In the genomic region with DNA sequence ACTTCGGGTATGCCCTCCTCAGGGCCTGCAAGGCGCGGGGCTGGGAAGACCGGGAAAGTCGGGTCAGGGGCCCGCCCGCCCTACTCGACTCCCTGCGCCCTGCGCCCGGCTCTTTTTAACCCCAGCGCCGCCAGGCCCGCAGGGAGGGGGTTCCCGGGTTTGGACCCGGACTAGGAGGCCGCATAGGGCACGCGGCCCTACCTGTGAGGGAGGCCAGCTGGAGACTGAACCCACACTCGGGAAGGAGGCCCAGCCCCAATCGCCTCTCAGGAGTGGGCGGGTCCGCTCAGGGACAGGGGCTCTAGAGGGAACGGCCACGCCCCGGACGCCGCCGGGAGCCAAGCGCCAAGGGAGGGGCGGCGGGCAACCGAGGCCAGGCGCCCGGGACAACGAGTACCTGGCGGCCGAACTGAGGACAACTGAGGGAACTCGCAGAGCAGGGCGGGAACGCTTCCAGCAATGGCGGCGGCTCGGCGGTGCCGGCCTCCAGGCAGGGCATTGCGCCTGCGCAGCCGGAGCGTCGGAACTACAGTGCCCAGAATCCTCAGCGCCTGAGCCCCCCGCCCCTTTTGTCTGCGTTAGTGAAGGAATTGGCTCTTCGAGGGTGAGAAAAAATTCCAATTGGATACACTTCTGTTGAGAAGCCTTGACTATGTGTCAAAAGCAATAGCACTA, we compare ENCODE assay signal across 8 cellular contexts. TPM values are rescaled to one million over a fixed set of nuclear protein-coding genes. Genes with fewer than 3 reads are reported as not detected.
DNase-seq lines count a peak whose midpoint lies in the region; ATAC-seq lines count a peak whose summit lies in the region.

TSS of gene ZNF624 (minus strand) at position 484 of the 675 bp plus-strand sequence.

- H3K79me1 ChIP-seq in mesenchymal stem cell (replicated peaks; ENCODE audit: low read length, poor library complexity, severe bottlenecking): peaks cover 14% of the 10 kb centered on the region

- WGBS in mesenchymal stem cell: under 1% methylated on average over 52 of the region's 55 CpGs

- H2BK12ac ChIP-seq in mesenchymal stem cell (ENCODE audit: low read length in 2 of 2): no peak within 1 kb of the TSS

- H2BK120ac ChIP-seq in mesenchymal stem cell (ENCODE audit: low read depth, low read length): peak within 1 kb of the TSS; percentile 51

- peak within 1 kb of the TSS in 1 of 2 experiments; percentile 94 for H3K14ac ChIP-seq in mesenchymal stem cell (ENCODE audit: low read length in 2 of 2)

- H2BK15ac ChIP-seq in mesenchymal stem cell (ENCODE audit: low read depth, poor library complexity, severe bottlenecking): peak within 1 kb of the TSS; percentile 95

- no peak within 1 kb of the TSS for H3K23ac ChIP-seq in mesenchymal stem cell (ENCODE audit: low read length in 2 of 2)

- H3K27me3 ChIP-seq in endocrine pancreas (ENCODE audit: control insufficient read depth, insufficient read depth, low read length): no peaks in the 10 kb centered on the region
- H3K27me3 ChIP-seq in mesenchymal stem cell (ENCODE audit: control insufficient read depth in 1 of 2, insufficient read depth in 1 of 2, low read length in 2 of 2): peaks cover 0 to 5% of the 10 kb centered on the region in 2 experiments

- peak within 1 kb of the TSS; percentile 92 for H4K8ac ChIP-seq in mesenchymal stem cell (ENCODE audit: low read length)

- peak within 1 kb of the TSS; percentile 96 for H2AFZ ChIP-seq in mesenchymal stem cell (ENCODE audit: low read depth, low read length)

- H2AK5ac ChIP-seq in mesenchymal stem cell (ENCODE audit: low read length, severe bottlenecking): no peak within 1 kb of the TSS

- peak within 1 kb of the TSS; percentile 63 for H2BK5ac ChIP-seq in mesenchymal stem cell (ENCODE audit: low read depth, low read length, poor library complexity, severe bottlenecking)

- DNase-seq in COLO668 (lab: John Stamatoyannopoulos, UW; ENCODE audit: unreplicated experiment): peak; percentile 90
- DNase-seq in HS-5 (ENCODE audit: low read depth): peak; percentile 78
- DNase-seq in NOMO-1 (lab: John Stamatoyannopoulos, UW; ENCODE audit: unreplicated experiment in 2 of 2): peak; percentile 80 to 87
- DNase-seq in activated CD8-positive, alpha-beta memory T cell treated with anti-CD3 and anti-CD28 coated beads, Interleukin-2, amount 50 U/mL, for 1 hour (ENCODE audit: extremely low read depth): peak; percentile 64
- peak; percentile 91 for DNase-seq in mesenchymal stem cell
- DNase-seq in stimulated activated CD8-positive, alpha-beta memory T cell treated with anti-CD3 and anti-CD28 coated beads, Interleukin-12 subunit alpha, Interleukin-12 subunit beta, amount 100 ng/mL, for 24 hours (ENCODE audit: extremely low read depth): peak; percentile 73

- H4K91ac ChIP-seq in mesenchymal stem cell (ENCODE audit: low read length): peak within 1 kb of the TSS; percentile 71

- peak within 1 kb of the TSS; percentile 70 to 99 for H3K4ac ChIP-seq in mesenchymal stem cell (ENCODE audit: low read depth in 1 of 2, low read length in 2 of 2)

- H3K4me3 ChIP-seq in endocrine pancreas (ENCODE audit: control insufficient read depth, insufficient read depth, low read length) (peak within 1 kb of the TSS; percentile 72), mesenchymal stem cell (ENCODE audit: insufficient read depth in 1 of 2, low read depth in 1 of 2, low read length in 2 of 2) (peak within 1 kb of the TSS; percentile 85)

- H3K9me3 ChIP-seq in endocrine pancreas (ENCODE audit: control insufficient read depth, low read length): no peaks in the 10 kb centered on the region
- H3K9me3 ChIP-seq in mesenchymal stem cell (ENCODE audit: control insufficient read depth, low read length): peaks cover 4% of the 10 kb centered on the region

- peak within 1 kb of the TSS; percentile 54 for H3K4me2 ChIP-seq in mesenchymal stem cell (ENCODE audit: low read length, poor library complexity, severe bottlenecking)

- peak within 1 kb of the TSS; percentile 67 for H3K27ac ChIP-seq in mesenchymal stem cell (ENCODE audit: low read length, poor library complexity, severe bottlenecking)

- H3K9ac ChIP-seq in endocrine pancreas (ENCODE audit: control insufficient read depth, insufficient read depth, low read length): peak within 1 kb of the TSS; percentile 42
- H3K9ac ChIP-seq in mesenchymal stem cell (ENCODE audit: low read length): peak within 1 kb of the TSS; percentile 88

- peak within 1 kb of the TSS; percentile 94 to 96 for H3K18ac ChIP-seq in mesenchymal stem cell (ENCODE audit: low read depth in 1 of 2, low read length in 2 of 2)

- no peaks in the 10 kb centered on the region for H3K4me1 ChIP-seq in endocrine pancreas (ENCODE audit: control insufficient read depth, insufficient read depth, low read length)
- no peaks in the 10 kb centered on the region for H3K4me1 ChIP-seq in mesenchymal stem cell (ENCODE audit: control insufficient read depth, insufficient read depth, low read depth, low read length)

- ATAC-seq in GM19468 (IDR thresholded peaks at IDR 0.05; ENCODE audit: extremely low read depth, unreplicated experiment): peak; percentile 92

- no peaks in the 10 kb centered on the region for H3K36me3 ChIP-seq in endocrine pancreas (ENCODE audit: control insufficient read depth, insufficient read depth, low read length)
- H3K36me3 ChIP-seq in mesenchymal stem cell (ENCODE audit: control insufficient read depth in 1 of 2, insufficient read depth in 2 of 2, low read depth in 1 of 2, low read length in 2 of 2): peaks cover 0 to 18% of the 10 kb centered on the region in 2 experiments

RNA-seq across cellular contexts. Expression of gene ZNF624, which starts in this region (rescaled TPM):
- polyA plus RNA-seq in mesenchymal stem cell (2013, experiment 1 of 2): 3.0 TPM
- 2.8 TPM for polyA plus RNA-seq in mesenchymal stem cell (2013, experiment 2 of 2)

Comparison
In these comparisons a context has a peak if more than half of its experiments do, and no peak if none do; other contexts are left out.
1. Peak in every context shown above with its lines: DNase-seq, ATAC-seq, H3K4me3 ChIP-seq and H3K27ac ChIP-seq.